Comparison of ENCODE assay signal across 1 cellular context in genomic region chr16:27558434-27558833, GRCh38.
TF ChIP-seq lines count a peak whose summit lies in the region.

No MANE protein-coding gene starts in this region.

TF ChIP-seq in IMR-90, 13 proteins besides CTCF, POLR2A, EP300 and RAD21 (continued from another document):
- TF ChIP-seq, protein P1, sequence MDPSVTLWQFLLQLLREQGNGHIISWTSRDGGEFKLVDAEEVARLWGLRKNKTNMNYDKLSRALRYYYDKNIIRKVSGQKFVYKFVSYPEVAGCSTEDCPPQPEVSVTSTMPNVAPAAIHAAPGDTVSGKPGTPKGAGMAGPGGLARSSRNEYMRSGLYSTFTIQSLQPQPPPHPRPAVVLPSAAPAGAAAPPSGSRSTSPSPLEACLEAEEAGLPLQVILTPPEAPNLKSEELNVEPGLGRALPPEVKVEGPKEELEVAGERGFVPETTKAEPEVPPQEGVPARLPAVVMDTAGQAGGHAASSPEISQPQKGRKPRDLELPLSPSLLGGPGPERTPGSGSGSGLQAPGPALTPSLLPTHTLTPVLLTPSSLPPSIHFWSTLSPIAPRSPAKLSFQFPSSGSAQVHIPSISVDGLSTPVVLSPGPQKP (IDR thresholded peaks at IDR 0.05; ENCODE audit: borderline replicate concordance, low read depth, low read length), result no peak
- TF ChIP-seq BHLHE40 (IDR thresholded peaks at IDR 0.05; ENCODE audit: low read depth, low read length), result no peak
- TF ChIP-seq MXI1 (IDR thresholded peaks at IDR 0.05; ENCODE audit: borderline replicate concordance, low read depth, low read length), result no peak
- no peak for TF ChIP-seq FOS (IDR thresholded peaks at IDR 0.05; ENCODE audit: low read depth, low read length)
- TF ChIP-seq RCOR1 (IDR thresholded peaks at IDR 0.05; ENCODE audit: insufficient replicate concordance, low read length), result no peak
- TF ChIP-seq CEBPB (IDR thresholded peaks at IDR 0.05; ENCODE audit: low read depth, low read length), result no peak
- TF ChIP-seq, protein P2, sequence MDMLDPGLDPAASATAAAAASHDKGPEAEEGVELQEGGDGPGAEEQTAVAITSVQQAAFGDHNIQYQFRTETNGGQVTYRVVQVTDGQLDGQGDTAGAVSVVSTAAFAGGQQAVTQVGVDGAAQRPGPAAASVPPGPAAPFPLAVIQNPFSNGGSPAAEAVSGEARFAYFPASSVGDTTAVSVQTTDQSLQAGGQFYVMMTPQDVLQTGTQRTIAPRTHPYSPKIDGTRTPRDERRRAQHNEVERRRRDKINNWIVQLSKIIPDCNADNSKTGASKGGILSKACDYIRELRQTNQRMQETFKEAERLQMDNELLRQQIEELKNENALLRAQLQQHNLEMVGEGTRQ (IDR thresholded peaks at IDR 0.05; ENCODE audit: low read depth, low read length), result no peak
- no peak for TF ChIP-seq CHD1 (IDR thresholded peaks at IDR 0.05; ENCODE audit: low read depth, low read length)
- no peak for TF ChIP-seq MAFK (IDR thresholded peaks at IDR 0.05; ENCODE audit: low read depth, low read length)
